ENCODE assay signal across 1 cellular context in the genomic region with DNA sequence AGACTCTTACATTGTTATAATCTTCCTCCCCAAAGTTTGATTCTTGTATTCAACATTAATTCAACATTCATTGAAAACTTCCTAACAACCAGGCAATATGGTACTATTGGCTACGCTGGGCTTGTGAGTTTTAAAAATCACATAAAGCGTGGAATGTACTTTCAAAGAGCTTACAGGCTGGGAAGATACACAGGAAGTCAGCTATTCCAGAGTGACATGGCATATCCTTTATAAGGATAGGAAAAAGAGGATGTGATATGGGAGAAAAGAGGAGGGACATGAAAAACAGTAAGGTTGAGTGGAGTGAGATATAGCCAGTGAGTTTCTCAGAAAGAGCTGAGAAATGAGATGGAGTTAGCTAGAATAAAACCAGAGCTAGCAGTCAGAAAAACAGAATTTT.
TF ChIP-seq lines count a peak whose summit lies in the region.

No MANE protein-coding gene starts in this region.

TF ChIP-seq in WTC11, 78 proteins besides CTCF, POLR2A, EP300 and RAD21 (continued from another document):
- TF ChIP-seq, protein P1, sequence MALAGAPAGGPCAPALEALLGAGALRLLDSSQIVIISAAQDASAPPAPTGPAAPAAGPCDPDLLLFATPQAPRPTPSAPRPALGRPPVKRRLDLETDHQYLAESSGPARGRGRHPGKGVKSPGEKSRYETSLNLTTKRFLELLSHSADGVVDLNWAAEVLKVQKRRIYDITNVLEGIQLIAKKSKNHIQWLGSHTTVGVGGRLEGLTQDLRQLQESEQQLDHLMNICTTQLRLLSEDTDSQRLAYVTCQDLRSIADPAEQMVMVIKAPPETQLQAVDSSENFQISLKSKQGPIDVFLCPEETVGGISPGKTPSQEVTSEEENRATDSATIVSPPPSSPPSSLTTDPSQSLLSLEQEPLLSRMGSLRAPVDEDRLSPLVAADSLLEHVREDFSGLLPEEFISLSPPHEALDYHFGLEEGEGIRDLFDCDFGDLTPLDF (CRISPR knock-in tag; IDR thresholded peaks at IDR 0.05) = no peak
- TF ChIP-seq MLX (CRISPR knock-in tag; IDR thresholded peaks at IDR 0.05) = no peak
- TF ChIP-seq, protein P2, sequence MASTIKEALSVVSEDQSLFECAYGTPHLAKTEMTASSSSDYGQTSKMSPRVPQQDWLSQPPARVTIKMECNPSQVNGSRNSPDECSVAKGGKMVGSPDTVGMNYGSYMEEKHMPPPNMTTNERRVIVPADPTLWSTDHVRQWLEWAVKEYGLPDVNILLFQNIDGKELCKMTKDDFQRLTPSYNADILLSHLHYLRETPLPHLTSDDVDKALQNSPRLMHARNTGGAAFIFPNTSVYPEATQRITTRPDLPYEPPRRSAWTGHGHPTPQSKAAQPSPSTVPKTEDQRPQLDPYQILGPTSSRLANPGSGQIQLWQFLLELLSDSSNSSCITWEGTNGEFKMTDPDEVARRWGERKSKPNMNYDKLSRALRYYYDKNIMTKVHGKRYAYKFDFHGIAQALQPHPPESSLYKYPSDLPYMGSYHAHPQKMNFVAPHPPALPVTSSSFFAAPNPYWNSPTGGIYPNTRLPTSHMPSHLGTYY (CRISPR knock-in tag; IDR thresholded peaks at IDR 0.05) = no peak
- TF ChIP-seq ZNF232 (CRISPR knock-in tag; IDR thresholded peaks at IDR 0.05) = no peak
- TF ChIP-seq E2F5 (CRISPR knock-in tag; IDR thresholded peaks at IDR 0.05) = no peak
